8 cellular contexts compared by ENCODE assay signal in the genomic region with DNA sequence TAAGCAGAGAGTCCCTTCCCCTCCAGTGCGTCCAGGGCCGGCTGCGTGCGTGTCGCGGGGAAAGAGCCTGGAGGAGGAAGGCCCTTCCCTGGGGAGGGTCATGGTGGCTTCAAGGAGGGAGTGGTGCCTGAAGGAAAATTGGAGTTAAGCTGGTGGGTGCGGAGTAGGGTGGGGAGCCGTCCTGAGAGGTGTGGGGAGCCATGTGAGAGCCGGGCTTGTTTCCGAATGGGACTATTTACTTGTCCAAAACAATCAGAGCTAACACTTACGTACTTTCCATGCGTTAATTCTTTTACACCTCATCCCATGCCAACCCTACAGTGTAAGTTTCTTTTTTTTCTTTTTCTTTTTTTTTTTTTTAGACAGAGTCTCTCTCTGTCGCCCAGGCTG. TPM values are rescaled to one million over a fixed set of nuclear protein-coding genes. Genes with fewer than 3 reads are reported as not detected.
DNase-seq lines count a peak whose midpoint lies in the region; ATAC-seq, FAIRE-seq and TF ChIP-seq lines count a peak whose summit lies in the region.

No MANE protein-coding gene starts in this region.

- peaks cover 6% of the 10 kb centered on the region for H3K4me1 ChIP-seq in mesodermal cell (ENCODE audit: control insufficient read depth, insufficient read depth, low read length, poor library complexity, severe bottlenecking)

- H3K9me3 ChIP-seq in mesodermal cell (ENCODE audit: control insufficient read depth, low read length), result no peaks in the 10 kb centered on the region

- peak; percentile 54 for ATAC-seq in Right ventricle myocardium superior (ENCODE audit: poor library complexity)
- no peak for ATAC-seq in Right ventricle myocardium inferior
- no peak for ATAC-seq in GM21619 (IDR thresholded peaks at IDR 0.05; ENCODE audit: unreplicated experiment)

- H3K27me3 ChIP-seq in bronchial epithelial cell (ENCODE audit: control insufficient read depth, insufficient read depth, low read length), result no peaks in the 10 kb centered on the region

- H3K36me3 ChIP-seq in bronchial epithelial cell (ENCODE audit: control insufficient read depth, insufficient read depth, low read length), result peaks cover 14% of the 10 kb centered on the region
- peaks cover 48% of the 10 kb centered on the region for H3K36me3 ChIP-seq in mesodermal cell (ENCODE audit: control insufficient read depth, insufficient read depth, low read length)

- POLR2A ChIA-PET in GM10248 (lab: Yijun Ruan, JAX), result no interaction called here

- H3K27ac ChIP-seq in mesodermal cell (ENCODE audit: low read depth, low read length, severe bottlenecking), result no peak overlapping the region

- no peak for FAIRE-seq in bronchial epithelial cell (lab: Jason Lieb, UNC)

- WGBS in mesodermal cell (ENCODE audit: insufficient coverage in 2 of 2), 2 experiments, result 0 to 20% methylated on average over 2 to 3 of the region's 13 CpGs

- intact Hi-C loops in Right ventricle myocardium superior (cut with DNase I) (no loop called here), Right ventricle myocardium inferior (cut with DNase I) (loop anchor here (5.0 kb wide), 1 partner anchor 138 kb away; no protein-coding TSS in a partner anchor)

- DNase-seq in Right ventricle myocardium superior (peak; percentile 54), Right ventricle myocardium inferior (ENCODE audit: missing footprints) (no peak), Kasumi-1 (lab: John Stamatoyannopoulos, UW) (peak; percentile 12 to 20), bronchial epithelial cell (ENCODE audit: low read depth) (no peak), NCI-H69 (lab: John Stamatoyannopoulos, UW) (no peak), GM10248 (ENCODE audit: extremely low spot score) (no peak)

- CTCF ChIA-PET in GM10248 (lab: Yijun Ruan, JAX), result interaction anchor here (0.9 kb wide), 1 partner anchor 26 kb away, joined by 3 read pairs; no protein-coding TSS in a partner anchor

- H3K4me3 ChIP-seq in bronchial epithelial cell (ENCODE audit: low read depth, low read length) (peak overlapping the region; percentile 86), mesodermal cell (ENCODE audit: extremely low read depth, insufficient read depth, low read length, poor library complexity, severe bottlenecking) (peak overlapping the region; percentile 99)

- TF ChIP-seq CTCF in bronchial epithelial cell (IDR thresholded peaks at IDR 0.05; ENCODE audit: insufficient read depth, low read length, severe bottlenecking) (no peak), GM10248 (IDR thresholded peaks at IDR 0.05; ENCODE audit: control extremely low read depth, extremely low read depth, low read depth, missing control alignments) (no peak)

RNA-seq across cellular contexts. Expression of a gene that starts 0.8 kb away (rescaled TPM):
- total RNA-seq in Right ventricle myocardium superior (13.5 TPM), Right ventricle myocardium inferior (13.8 TPM), bronchial epithelial cell (8.7 and 10.2 TPM in 2 replicates)
- polyA plus RNA-seq in mesodermal cell (2013, experiment 1 of 2), result 11.0 TPM
- 8.9 TPM for polyA plus RNA-seq in mesodermal cell (2013, experiment 2 of 2)

RNA-seq across cellular contexts. Expression of a gene that starts 0.8 kb away (rescaled TPM):
- total RNA-seq in Right ventricle myocardium superior, result 124 TPM
- total RNA-seq in Right ventricle myocardium inferior, result 120 TPM
- total RNA-seq in bronchial epithelial cell, result 50.8 and 65.0 TPM in 2 replicates
- polyA plus RNA-seq in mesodermal cell (2013, experiment 1 of 2), result 58.7 TPM
- polyA plus RNA-seq in mesodermal cell (2013, experiment 2 of 2), result 54.0 TPM

Comparison
In these comparisons a context has a peak if more than half of its experiments do, and no peak if none do; other contexts are left out.
1. DNase-seq: peak in Right ventricle myocardium superior (single experiment) and Kasumi-1 (2 of 2); none in Right ventricle myocardium inferior (single experiment), bronchial epithelial cell (single experiment), NCI-H69 (single experiment) and GM10248 (single experiment).